ENCODE assay signal across 20 cellular contexts in genomic region chr1:215719569-215719968, GRCh38.
DNase-seq lines count a peak whose midpoint lies in the region; ATAC-seq, FAIRE-seq and TF ChIP-seq lines count a peak whose summit lies in the region.
"Had no signal": no experiment of that assay in that cellular context is flagged by ENCODE, and none has a peak within 500 bp of the region (broad histone marks: within the 10 kb centered on the region; RNA-seq: fewer than 3 reads in every experiment).

No MANE protein-coding gene starts in this region.

- no peak for ATAC-seq in activated CD4-positive, alpha-beta T cell treated with anti-CD3 and anti-CD28 coated beads for 36 hours
- ATAC-seq: CD8-positive, alpha-beta T cell had no signal

- no peaks in the 10 kb centered on the region for H3K36me3 Mint-ChIP-seq in activated CD4-positive, alpha-beta T cell treated with anti-CD3 and anti-CD28 coated beads for 36 hours (ENCODE audit: low read depth)
- H3K36me3 Mint-ChIP-seq: CD8-positive, alpha-beta T cell had no signal

- H3K79me2 ChIP-seq in fibroblast of lung (ENCODE audit: control insufficient read depth, insufficient read depth, low read length): no peaks in the 10 kb centered on the region

- H2AFZ ChIP-seq in fibroblast of lung (ENCODE audit: low read length): no peak overlapping the region

- TF ChIP-seq CTCF in fibroblast of lung (conservative IDR thresholded peaks at IDR 0.05 in 1 of 2, IDR thresholded peaks at IDR 0.05 in 1 of 2; ENCODE audit: low read depth in 1 of 2, low read length in 2 of 2) (no peak), D721Med (IDR thresholded peaks at IDR 0.05; ENCODE audit: insufficient read depth, missing control alignments) (no peak)

- H3K36me3 ChIP-seq in fibroblast of lung (ENCODE audit: control insufficient read depth, insufficient read depth, low read length): no peaks in the 10 kb centered on the region

- no peak overlapping the region for H3K27ac Mint-ChIP-seq in activated CD4-positive, alpha-beta T cell treated with anti-CD3 and anti-CD28 coated beads for 36 hours
- H3K27ac Mint-ChIP-seq: CD8-positive, alpha-beta T cell had no signal

- peak overlapping the region; percentile 8 for H3K4me2 ChIP-seq in fibroblast of lung (ENCODE audit: extremely low read depth, insufficient read depth, low read length)
- H3K4me2 ChIP-seq: PC-9 had no signal

- intact Hi-C loops in activated CD4-positive, alpha-beta T cell treated with anti-CD3 and anti-CD28 coated beads for 36 hours (cut with DNase I, micrococcal nuclease): no loop called here

- no peaks in the 10 kb centered on the region for H3K9me3 ChIP-seq in fibroblast of lung (ENCODE audit: control insufficient read depth, insufficient read depth, low read depth, low read length)

- no peak overlapping the region for H3K4me3 Mint-ChIP-seq in activated CD4-positive, alpha-beta T cell treated with anti-CD3 and anti-CD28 coated beads for 36 hours
- H3K4me3 Mint-ChIP-seq: CD8-positive, alpha-beta T cell had no signal

- FAIRE-seq in D721Med (lab: Jason Lieb, UNC): no peak
- FAIRE-seq: H54 had no signal

- H3K4me3 ChIP-seq in fibroblast of lung (replicated peaks in 1 of 4; ENCODE audit: control extremely low read depth in 1 of 4, insufficient read depth in 1 of 4, low read depth in 3 of 4, low read length in 4 of 4): no peak overlapping the region
- H3K4me3 ChIP-seq: PC-9 had no signal

- no peaks in the 10 kb centered on the region for H3K27me3 Mint-ChIP-seq in activated CD4-positive, alpha-beta T cell treated with anti-CD3 and anti-CD28 coated beads for 36 hours

- no peak overlapping the region for H3K27ac ChIP-seq in fibroblast of lung (ENCODE audit: insufficient read depth, low read length)
- H3K27ac ChIP-seq: PC-9 had no signal

- POLR2A ChIA-PET in activated CD4-positive, alpha-beta T cell treated with anti-CD3 and anti-CD28 coated beads for 36 hours (lab: Charles Lee): no interaction called here

- no peak overlapping the region for H3K9ac ChIP-seq in fibroblast of lung (ENCODE audit: insufficient read depth, low read length)

- peaks cover 3% of the 10 kb centered on the region for H3K4me1 ChIP-seq in fibroblast of lung (ENCODE audit: control insufficient read depth, extremely low read depth, insufficient read depth, low read length)

- H4K20me1 ChIP-seq in fibroblast of lung (ENCODE audit: control insufficient read depth, extremely low read depth, insufficient read depth, low read length): no peaks in the 10 kb centered on the region

- H3K4me1 Mint-ChIP-seq in activated CD4-positive, alpha-beta T cell treated with anti-CD3 and anti-CD28 coated beads for 36 hours: no peaks in the 10 kb centered on the region

- no peaks in the 10 kb centered on the region for H3K27me3 ChIP-seq in fibroblast of lung (ENCODE audit: control insufficient read depth, insufficient read depth, low read length)

- DNase-seq in A172 (ENCODE audit: low spot score) (peak; percentile 46), HCEC 1CT (peak; percentile 75), RKO (ENCODE audit: low spot score) (peak; percentile 43), fibroblast of lung (ENCODE audit: low read depth in 2 of 2) (peak; percentile 5 to 25), D721Med (ENCODE audit: insufficient read length, low spot score) (no peak), DMS53 (lab: John Stamatoyannopoulos, UW) (no peak)
- no peak for DNase-seq in activated CD4-positive, alpha-beta T cell treated with anti-CD3 and anti-CD28 coated beads for 36 hours
- no peak for DNase-seq in stimulated activated CD4-positive, alpha-beta T cell treated with anti-CD3 and anti-CD28 coated beads, Interleukin-15, amount 100 ng/mL, for 24 hours
- DNase-seq: 8988T; AML-193; C1 segment of cervical spinal cord; CD8-positive, alpha-beta T cell; DMS153; Karpas-422; NCI-H1417 treated with DMSO at 0.1 percent for 48 hours; NCI-H187; NCI-H526 treated with DMSO at 0.1 percent for 48 hours; PC-9; SIG-M5 had no signal

- H3K9me3 Mint-ChIP-seq in activated CD4-positive, alpha-beta T cell treated with anti-CD3 and anti-CD28 coated beads for 36 hours (ENCODE audit: low read depth): peaks cover 3% of the 10 kb centered on the region

- CTCF ChIA-PET in activated CD4-positive, alpha-beta T cell treated with anti-CD3 and anti-CD28 coated beads for 36 hours (lab: Charles Lee): no interaction called here

Comparison
In these comparisons a context has a peak if more than half of its experiments do, and no peak if none do; other contexts are left out.
1. DNase-seq: peak in A172 (single experiment), HCEC 1CT (single experiment), RKO (single experiment) and fibroblast of lung (2 of 2); none in D721Med (single experiment), activated CD4-positive, alpha-beta T cell treated with anti-CD3 and anti-CD28 coated beads for 36 hours (single experiment), DMS53 (single experiment) and stimulated activated CD4-positive, alpha-beta T cell treated with anti-CD3 and anti-CD28 coated beads, Interleukin-15, amount 100 ng/mL, for 24 hours (single experiment).